29 cellular contexts compared by ENCODE assay signal in genomic region chr5:63603996-63604395, GRCh38.
"Had no signal": no experiment of that assay in that cellular context is flagged by ENCODE, and none has a peak within 500 bp of the region (broad histone marks: within the 10 kb centered on the region; RNA-seq: fewer than 3 reads in every experiment).

No MANE protein-coding gene starts in this region.

- H3K4me3 Mint-ChIP-seq: immature natural killer cell; mesothelial cell of epicardium; naive B cell; natural killer cell; nephron progenitor cell; neural progenitor cell; stimulated activated memory B cell treated with anti-CD40 and anti-IgM and Interleukin-4, amounts not matched to agents 10 μg/mL and 1 μg/mL and 100 μg/mL, for 72 hours; stimulated activated naive CD8-positive, alpha-beta T cell treated with anti-CD3 and anti-CD28 coated beads, Interleukin-15, amount 100 ng/mL, for 72 hours had no signal

- H2AFZ ChIP-seq: neural progenitor cell had no signal

- H3K9ac ChIP-seq: neural progenitor cell had no signal

- ATAC-seq: left colon; left lung; lower lobe of right lung; natural killer cell; right lobe of liver; stimulated activated memory B cell treated with anti-CD40 and anti-IgM and Interleukin-4, amounts not matched to agents 10 μg/mL and 1 μg/mL and 100 μg/mL, for 72 hours; stimulated activated naive CD8-positive, alpha-beta T cell treated with anti-CD3 and anti-CD28 coated beads, Interleukin-15, amount 100 ng/mL, for 72 hours; upper lobe of right lung had no signal

- H3K27ac Mint-ChIP-seq: immature natural killer cell; mesothelial cell of epicardium; naive B cell; natural killer cell; nephron progenitor cell; neural progenitor cell; progenitor cell of endocrine pancreas; stimulated activated memory B cell treated with anti-CD40 and anti-IgM and Interleukin-4, amounts not matched to agents 10 μg/mL and 1 μg/mL and 100 μg/mL, for 72 hours; stimulated activated naive CD8-positive, alpha-beta T cell treated with anti-CD3 and anti-CD28 coated beads, Interleukin-15, amount 100 ng/mL, for 72 hours had no signal

- H3K4me3 ChIP-seq: left lung, lower lobe of right lung, neural progenitor cell, ovary, right atrium auricular region, right lobe of liver, smooth muscle cell, thoracic aorta, tibial artery, upper lobe of right lung had no signal

- H3K36me3 Mint-ChIP-seq: immature natural killer cell; mesothelial cell of epicardium; naive B cell; neural progenitor cell; stimulated activated memory B cell treated with anti-CD40 and anti-IgM and Interleukin-4, amounts not matched to agents 10 μg/mL and 1 μg/mL and 100 μg/mL, for 72 hours had no signal

- H3K4me1 ChIP-seq: left lung, lower lobe of right lung, neural progenitor cell, right atrium auricular region, right lobe of liver, tibial artery, upper lobe of right lung had no signal

- H3K9me3 ChIP-seq: lower lobe of right lung, ovary, right atrium auricular region, right lobe of liver, thoracic aorta, tibial artery, upper lobe of right lung had no signal

- H3K27me3 Mint-ChIP-seq: naive B cell; progenitor cell of endocrine pancreas; stimulated activated memory B cell treated with anti-CD40 and anti-IgM and Interleukin-4, amounts not matched to agents 10 μg/mL and 1 μg/mL and 100 μg/mL, for 72 hours; stimulated activated naive CD8-positive, alpha-beta T cell treated with anti-CD3 and anti-CD28 coated beads, Interleukin-15, amount 100 ng/mL, for 72 hours had no signal

- H3K27ac ChIP-seq: left lung, lower lobe of right lung, neural progenitor cell, ovary, right atrium auricular region, right lobe of liver, thoracic aorta, tibial artery, upper lobe of right lung had no signal

- DNase-seq: hippocampal formation; immature natural killer cell; kidney; left colon; left lung; lower lobe of right lung; mammary epithelial cell; mesenchymal stem cell; naive B cell; natural killer cell; nephron progenitor cell; ovary; right lobe of liver; stimulated activated CD4-positive, alpha-beta T cell treated with anti-CD3 and anti-CD28 coated beads, Interleukin-1b, Interleukin-23, amount 100 ng/mL, for 48 hours; stimulated activated CD4-positive, alpha-beta T cell treated with anti-CD3 and anti-CD28 coated beads, Interleukin-2, amount 100 ng/mL, for 48 hours; stimulated activated CD4-positive, alpha-beta T cell treated with anti-CD3 and anti-CD28 coated beads, Interleukin-4, amount 100 ng/mL, for 4 hours; stimulated activated CD8-positive, alpha-beta memory T cell treated with anti-CD3 and anti-CD28 coated beads, Interleukin-4, amount 100 ng/mL, for 48 hours; stimulated activated naive CD4-positive, alpha-beta T cell treated with Interleukin-2 at 50 U/mL for 16 hours; stimulated activated naive CD8-positive, alpha-beta T cell treated with anti-CD3 and anti-CD28 coated beads, Interleukin-15, amount 100 ng/mL, for 72 hours; tibial artery; trophoblast cell; upper lobe of right lung had no signal

- H3K4me1 Mint-ChIP-seq: immature natural killer cell; mesothelial cell of epicardium; naive B cell; natural killer cell; nephron progenitor cell; neural progenitor cell; stimulated activated memory B cell treated with anti-CD40 and anti-IgM and Interleukin-4, amounts not matched to agents 10 μg/mL and 1 μg/mL and 100 μg/mL, for 72 hours; stimulated activated naive CD8-positive, alpha-beta T cell treated with anti-CD3 and anti-CD28 coated beads, Interleukin-15, amount 100 ng/mL, for 72 hours had no signal

- H3K27me3 ChIP-seq: left lung, neural progenitor cell, ovary, right atrium auricular region, right lobe of liver, tibial artery, upper lobe of right lung had no signal

- H3K4me2 ChIP-seq: neural progenitor cell, smooth muscle cell had no signal

- H3K9me3 Mint-ChIP-seq: nephron progenitor cell, neural progenitor cell had no signal

- H3K36me3 ChIP-seq: left lung, lower lobe of right lung, neural progenitor cell, ovary, right atrium auricular region, right lobe of liver, thoracic aorta, tibial artery, upper lobe of right lung had no signal
